ENCODE assay signal across 16 cellular contexts in the genomic region with DNA sequence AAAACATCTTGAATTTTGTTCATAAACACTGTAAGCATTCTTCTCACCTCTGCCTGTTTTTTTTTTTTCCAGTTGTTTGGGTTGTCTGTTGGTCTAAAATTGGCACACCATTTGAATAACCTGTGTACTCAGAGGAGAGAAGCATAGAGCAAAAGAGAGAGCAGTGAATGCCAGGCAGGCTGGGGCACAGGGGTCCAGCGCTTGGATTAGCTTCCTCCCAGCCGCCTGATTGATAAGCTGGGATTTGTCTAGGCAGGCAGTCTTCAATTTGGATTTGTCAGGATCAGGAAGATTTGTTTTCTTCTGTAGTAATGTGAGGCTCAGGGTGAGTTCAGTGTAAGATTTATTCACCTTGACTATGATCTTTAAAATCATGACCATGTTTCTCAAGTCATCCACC. TPM values are rescaled to one million over a fixed set of nuclear protein-coding genes. Genes with fewer than 3 reads are reported as not detected.
A peak's percentile ranks its signal among the peaks of the same experiment; 100 is the strongest.
DNase-seq lines count a peak whose midpoint lies in the region; ATAC-seq and TF ChIP-seq lines count a peak whose summit lies in the region.
"Had no signal": no experiment of that assay in that cellular context is flagged by ENCODE, and none has a peak within 500 bp of the region (broad histone marks: within the 10 kb centered on the region; RNA-seq: fewer than 3 reads in every experiment).

No MANE protein-coding gene starts in this region.

- H3K4me1 ChIP-seq in SK-N-SH (ENCODE audit: control insufficient read depth in 1 of 2, insufficient read depth in 2 of 2, low read depth in 1 of 2, low read length in 1 of 2): no peaks in the 10 kb centered on the region
- H3K4me1 ChIP-seq in endodermal cell (ENCODE audit: control insufficient read depth, insufficient read depth, low read length): peaks cover 10% of the 10 kb centered on the region
- no peaks in the 10 kb centered on the region for H3K4me1 ChIP-seq in uterus
- peaks cover 4% of the 10 kb centered on the region; the same call in 1 of the 2 replicates for H3K4me1 ChIP-seq in HAP-1

- no peak overlapping the region for H3K4me2 ChIP-seq in SK-N-SH

- peaks cover 42% of the 10 kb centered on the region for H3K4me1 Mint-ChIP-seq in endodermal cell
- H3K4me1 Mint-ChIP-seq: CD14-positive monocyte had no signal

- intact Hi-C loops in head of caudate nucleus (cut with DNase I) (no loop called here), uterus (cut with DNase I; ENCODE audit: low total_unique reads) (no loop called here)

- CTCF ChIA-PET in SK-N-SH (lab: Yijun Ruan, JAX): no interaction called here

- no peak overlapping the region for H3K27ac Mint-ChIP-seq in endodermal cell
- H3K27ac Mint-ChIP-seq: CD14-positive monocyte; CD8-positive, alpha-beta T cell had no signal

- no peak overlapping the region for H2AFZ ChIP-seq in SK-N-SH (ENCODE audit: low read depth)

- TF ChIP-seq EP300 in SK-N-SH (IDR thresholded peaks at IDR 0.05; ENCODE audit: borderline replicate concordance in 1 of 2, low read depth in 1 of 2, low read length in 1 of 2): no peak

- no peaks in the 10 kb centered on the region for H3F3A ChIP-seq in SK-N-SH (replicated peaks; ENCODE audit: insufficient read depth)

- H3K4me3 Mint-ChIP-seq in endodermal cell: no peak overlapping the region
- H3K4me3 Mint-ChIP-seq: CD14-positive monocyte; CD8-positive, alpha-beta T cell had no signal

- DNase-seq in SK-N-SH (no peak), NCI-H82 (lab: John Stamatoyannopoulos, UW) (peak; percentile 92), endodermal cell (no peak), head of caudate nucleus (no peak), uterus (no peak), HAP-1 (ENCODE audit: low spot score in 2 of 2) (no peak)
- DNase-seq: CD8-positive, alpha-beta T cell; COR-L47; DMS53; IMR-90; KG1 had no signal

- no peaks in the 10 kb centered on the region for H3K9me2 ChIP-seq in SK-N-SH

- H3K4me3 ChIP-seq in SK-N-SH (ENCODE audit: low read depth in 2 of 2, low read length in 1 of 2) (no peak overlapping the region), endodermal cell (ENCODE audit: low read length) (peak overlapping the region; percentile 30), uterus (no peak overlapping the region), HAP-1 (no peak overlapping the region)
- H3K4me3 ChIP-seq: GM12878 had no signal

- no peaks in the 10 kb centered on the region for H3K36me3 ChIP-seq in SK-N-SH (replicated peaks in 1 of 2; ENCODE audit: control insufficient read depth in 1 of 2, insufficient read depth in 2 of 2, low read length in 1 of 2)
- no peaks in the 10 kb centered on the region for H3K36me3 ChIP-seq in endodermal cell (ENCODE audit: control insufficient read depth, insufficient read depth, low read length)
- H3K36me3 ChIP-seq in uterus: no peaks in the 10 kb centered on the region
- no peaks in the 10 kb centered on the region for H3K36me3 ChIP-seq in HAP-1 (replicated peaks)

- H3K27me3 Mint-ChIP-seq in endodermal cell (ENCODE audit: insufficient read depth): no peaks in the 10 kb centered on the region

- 59% methylated on average over 2 of the region's 2 CpGs for WGBS in SK-N-SH (ENCODE audit: low lambda C conversion rate)
- 83% methylated on average over 2 of the region's 2 CpGs; no CpG with 5 or more reads in 1 of the 2 experiments for WGBS in endodermal cell (ENCODE audit: insufficient coverage in 1 of 2, insufficient read length in 1 of 2), 2 experiments

- peaks cover 2% of the 10 kb centered on the region for H3K36me3 Mint-ChIP-seq in endodermal cell (ENCODE audit: low read depth)
- H3K36me3 Mint-ChIP-seq: CD14-positive monocyte; CD8-positive, alpha-beta T cell had no signal

- TF ChIP-seq RAD21 in SK-N-SH (IDR thresholded peaks at IDR 0.05; ENCODE audit: low read length): no peak

- H3K9me3 ChIP-seq in SK-N-SH (no peaks in the 10 kb centered on the region), endodermal cell (ENCODE audit: control insufficient read depth, low read length) (peaks cover 12% of the 10 kb centered on the region), uterus (no peaks in the 10 kb centered on the region), HAP-1 (peaks cover 2% of the 10 kb centered on the region; the same call in 1 of the 2 replicates)

- TF ChIP-seq POLR2A in uterus (IDR thresholded peaks at IDR 0.05): no peak

- no peak overlapping the region for H3K9ac ChIP-seq in SK-N-SH
- H3K9ac ChIP-seq in endodermal cell (ENCODE audit: extremely low read depth, low read length, poor library complexity, severe bottlenecking): no peak overlapping the region

- no peaks in the 10 kb centered on the region for H4K20me1 ChIP-seq in SK-N-SH (ENCODE audit: insufficient read depth)

- no peak for ATAC-seq in SK-N-SH treated with all-trans-retinoic acid at 6 μM for 48 hours
- no peak for ATAC-seq in GM21447 (IDR thresholded peaks at IDR 0.05; ENCODE audit: unreplicated experiment)
- ATAC-seq: CD8-positive, alpha-beta T cell; GM12878 had no signal

- H3K27ac ChIP-seq in SK-N-SH (ENCODE audit: low read depth in 2 of 2, low read length in 1 of 2) (no peak overlapping the region), endodermal cell (ENCODE audit: low read depth, low read length) (no peak overlapping the region), uterus (no peak overlapping the region)
- H3K27ac ChIP-seq: 22Rv1 had no signal

- H3K9me3 Mint-ChIP-seq in endodermal cell: peaks cover 13% of the 10 kb centered on the region
- H3K9me3 Mint-ChIP-seq: CD8-positive, alpha-beta T cell had no signal

- H3K27me3 ChIP-seq in SK-N-SH (ENCODE audit: insufficient read depth) (no peaks in the 10 kb centered on the region), endodermal cell (ENCODE audit: control insufficient read depth, insufficient read depth, low read length, poor library complexity, severe bottlenecking) (no peaks in the 10 kb centered on the region), uterus (no peaks in the 10 kb centered on the region), HAP-1 (ENCODE audit: low read depth) (no peaks in the 10 kb centered on the region)

- in situ Hi-C loops in HAP-1 (cut with MboI; ENCODE audit: low sequenced_read_pairs): no loop called here

- TF ChIP-seq CTCF in SK-N-SH (IDR thresholded peaks at IDR 0.05) (no peak), endodermal cell (conservative IDR thresholded peaks at IDR 0.05) (no peak), uterus (IDR thresholded peaks at IDR 0.05) (no peak)

- POLR2A ChIA-PET in SK-N-SH (lab: Yijun Ruan, JAX): no interaction called here

- no peaks in the 10 kb centered on the region for H3K79me2 ChIP-seq in SK-N-SH (ENCODE audit: insufficient read depth)

TF ChIP-seq in SK-N-SH treated with all-trans-retinoic acid at 6 μM for 48 hours, 23 proteins besides CTCF, POLR2A, EP300 and RAD21:
- TF ChIP-seq RARB (CRISPR knock-in tag; IDR thresholded peaks at IDR 0.05): no peak
- no peak for TF ChIP-seq ISL1 (CRISPR knock-in tag; IDR thresholded peaks at IDR 0.05)
- 0 out of 2 replicates have a peak, but pooled peaks have one; percentile 6 for TF ChIP-seq ZNF70 (CRISPR knock-in tag; IDR thresholded peaks at IDR 0.05)

TF ChIP-seq in SK-N-SH, 30 proteins besides CTCF, POLR2A, EP300 and RAD21 (continues in another document):
- no peak for TF ChIP-seq FOSL2 (IDR thresholded peaks at IDR 0.05; ENCODE audit: borderline replicate concordance, low read depth)
- TF ChIP-seq, protein P1, sequence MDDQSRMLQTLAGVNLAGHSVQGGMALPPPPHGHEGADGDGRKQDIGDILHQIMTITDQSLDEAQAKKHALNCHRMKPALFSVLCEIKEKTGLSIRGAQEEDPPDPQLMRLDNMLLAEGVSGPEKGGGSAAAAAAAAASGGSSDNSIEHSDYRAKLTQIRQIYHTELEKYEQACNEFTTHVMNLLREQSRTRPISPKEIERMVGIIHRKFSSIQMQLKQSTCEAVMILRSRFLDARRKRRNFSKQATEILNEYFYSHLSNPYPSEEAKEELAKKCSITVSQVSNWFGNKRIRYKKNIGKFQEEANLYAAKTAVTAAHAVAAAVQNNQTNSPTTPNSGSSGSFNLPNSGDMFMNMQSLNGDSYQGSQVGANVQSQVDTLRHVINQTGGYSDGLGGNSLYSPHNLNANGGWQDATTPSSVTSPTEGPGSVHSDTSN (IDR thresholded peaks at IDR 0.05): no peak
- TF ChIP-seq NRF1 (IDR thresholded peaks at IDR 0.05; ENCODE audit: low read depth, low read length): no peak
- TF ChIP-seq, protein P2, sequence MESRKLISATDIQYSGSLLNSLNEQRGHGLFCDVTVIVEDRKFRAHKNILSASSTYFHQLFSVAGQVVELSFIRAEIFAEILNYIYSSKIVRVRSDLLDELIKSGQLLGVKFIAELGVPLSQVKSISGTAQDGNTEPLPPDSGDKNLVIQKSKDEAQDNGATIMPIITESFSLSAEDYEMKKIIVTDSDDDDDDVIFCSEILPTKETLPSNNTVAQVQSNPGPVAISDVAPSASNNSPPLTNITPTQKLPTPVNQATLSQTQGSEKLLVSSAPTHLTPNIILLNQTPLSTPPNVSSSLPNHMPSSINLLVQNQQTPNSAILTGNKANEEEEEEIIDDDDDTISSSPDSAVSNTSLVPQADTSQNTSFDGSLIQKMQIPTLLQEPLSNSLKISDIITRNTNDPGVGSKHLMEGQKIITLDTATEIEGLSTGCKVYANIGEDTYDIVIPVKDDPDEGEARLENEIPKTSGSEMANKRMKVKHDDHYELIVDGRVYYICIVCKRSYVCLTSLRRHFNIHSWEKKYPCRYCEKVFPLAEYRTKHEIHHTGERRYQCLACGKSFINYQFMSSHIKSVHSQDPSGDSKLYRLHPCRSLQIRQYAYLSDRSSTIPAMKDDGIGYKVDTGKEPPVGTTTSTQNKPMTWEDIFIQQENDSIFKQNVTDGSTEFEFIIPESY (IDR thresholded peaks at IDR 0.05; ENCODE audit: borderline replicate concordance, low read depth): no peak
- no peak for TF ChIP-seq RXRA (IDR thresholded peaks at IDR 0.05; ENCODE audit: borderline replicate concordance, low read depth)
- TF ChIP-seq MXI1 (IDR thresholded peaks at IDR 0.05; ENCODE audit: low read depth, low read length): no peak
- TF ChIP-seq JUND (IDR thresholded peaks at IDR 0.05): no peak
- TF ChIP-seq, protein P3, sequence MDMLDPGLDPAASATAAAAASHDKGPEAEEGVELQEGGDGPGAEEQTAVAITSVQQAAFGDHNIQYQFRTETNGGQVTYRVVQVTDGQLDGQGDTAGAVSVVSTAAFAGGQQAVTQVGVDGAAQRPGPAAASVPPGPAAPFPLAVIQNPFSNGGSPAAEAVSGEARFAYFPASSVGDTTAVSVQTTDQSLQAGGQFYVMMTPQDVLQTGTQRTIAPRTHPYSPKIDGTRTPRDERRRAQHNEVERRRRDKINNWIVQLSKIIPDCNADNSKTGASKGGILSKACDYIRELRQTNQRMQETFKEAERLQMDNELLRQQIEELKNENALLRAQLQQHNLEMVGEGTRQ (IDR thresholded peaks at IDR 0.05; ENCODE audit: borderline replicate concordance, low read depth, low read length): no peak

RNA-seq across cellular contexts. Expression of a gene that starts 59.0 kb away (rescaled TPM):
- polyA plus RNA-seq in SK-N-SH (2012; rRNA removed): 7.0 and 11.2 TPM in 2 replicates
- 12.6 and 15.5 TPM in 2 replicates for polyA plus RNA-seq in SK-N-SH (2012; cell fraction: cytosol; rRNA removed)
- polyA plus RNA-seq in SK-N-SH (2012; cell fraction: nucleus; rRNA removed): 4.7 and 12.3 TPM in 2 replicates
- total RNA-seq in endodermal cell: 10 to 100 TPM; 22.2 to 25.3 TPM
- 25.4 TPM for polyA plus RNA-seq in endodermal cell (2013, experiment 1 of 2)
- polyA plus RNA-seq in endodermal cell (2013, experiment 2 of 2): 26.4 TPM
- 10 to 100 TPM; 38.5 to 90.2 (median 56.1) TPM for total RNA-seq in uterus
